Comparison of ENCODE assay signal across 9 cellular contexts in genomic region chr10:132447446-132448247, GRCh38. TPM values are rescaled to one million over a fixed set of nuclear protein-coding genes. Genes with fewer than 3 reads are reported as not detected.
DNase-seq lines count a peak whose midpoint lies in the region; ATAC-seq, FAIRE-seq and TF ChIP-seq lines count a peak whose summit lies in the region.
"Had no signal": no experiment of that assay in that cellular context is flagged by ENCODE, and none has a peak within 500 bp of the region (broad histone marks: within the 10 kb centered on the region; RNA-seq: fewer than 3 reads in every experiment).

No MANE protein-coding gene starts in this region.

- TF ChIP-seq CTCF in astrocyte (IDR thresholded peaks at IDR 0.05; ENCODE audit: insufficient read depth, low read depth, low read length) (no peak), mucosa of descending colon (IDR thresholded peaks at IDR 0.05) (no peak)

- peak overlapping the region; percentile 15 for H3K4me2 ChIP-seq in astrocyte (ENCODE audit: low read length)

- peak overlapping the region; percentile 76 for H3K27ac ChIP-seq in astrocyte (ENCODE audit: low read depth, low read length)

- peak overlapping the region; percentile 81 for H3K27ac Mint-ChIP-seq in astrocyte (ENCODE audit: unreplicated experiment)

- no peaks in the 10 kb centered on the region for H3K9me3 ChIP-seq in astrocyte (ENCODE audit: insufficient read depth, low read depth, low read length)
- H3K9me3 ChIP-seq in mucosa of descending colon: no peaks in the 10 kb centered on the region
- H3K9me3 ChIP-seq: heart left ventricle had no signal

- no peaks in the 10 kb centered on the region for H3K27me3 Mint-ChIP-seq in astrocyte (ENCODE audit: low read depth, unreplicated experiment)

- FAIRE-seq in astrocyte (lab: Jason Lieb, UNC): no peak

- no peaks in the 10 kb centered on the region for H3K9me3 Mint-ChIP-seq in astrocyte (ENCODE audit: unreplicated experiment)

- peak overlapping the region; percentile 71 for H2AFZ ChIP-seq in astrocyte (ENCODE audit: low read depth, low read length)

- H3K4me3 ChIP-seq in astrocyte (ENCODE audit: insufficient read depth, low read depth, low read length) (no peak overlapping the region), mucosa of descending colon (no peak overlapping the region)

- no peaks in the 10 kb centered on the region for H4K20me1 ChIP-seq in astrocyte (ENCODE audit: insufficient read depth, low read length)

- H3K4me1 Mint-ChIP-seq in astrocyte (ENCODE audit: low read depth, unreplicated experiment): peaks cover 2% of the 10 kb centered on the region

- H3K36me3 Mint-ChIP-seq in astrocyte (ENCODE audit: low read depth, unreplicated experiment): no peaks in the 10 kb centered on the region

- no peaks in the 10 kb centered on the region for H3K27me3 ChIP-seq in astrocyte (ENCODE audit: insufficient read depth, low read length)
- H3K27me3 ChIP-seq: heart left ventricle had no signal

- peak; percentile 22 for ATAC-seq in HG02981 (IDR thresholded peaks at IDR 0.05; ENCODE audit: unreplicated experiment)
- ATAC-seq in mucosa of descending colon: peak; percentile 60
- ATAC-seq in HG02798 (IDR thresholded peaks at IDR 0.05; ENCODE audit: poor library complexity, unreplicated experiment): no peak
- no peak for ATAC-seq in HG03342 (IDR thresholded peaks at IDR 0.05; ENCODE audit: unreplicated experiment)
- no peak for ATAC-seq in HG02678 (IDR thresholded peaks at IDR 0.05; ENCODE audit: unreplicated experiment)

- intact Hi-C loops in mucosa of descending colon (cut with DNase I, micrococcal nuclease): no loop called here

- H3K79me2 ChIP-seq in astrocyte (ENCODE audit: insufficient read depth, low read length): no peaks in the 10 kb centered on the region

- no peak overlapping the region for H3K4me3 Mint-ChIP-seq in astrocyte (ENCODE audit: unreplicated experiment)

- DNase-seq in T-helper 2 cell (peak; percentile 38 to 95 (median 74)), astrocyte (ENCODE audit: low read depth) (peak; percentile 88), mucosa of descending colon (peak; percentile 69 to 82 (median 80))
- DNase-seq in stimulated activated CD8-positive, alpha-beta memory T cell treated with anti-CD3 and anti-CD28 coated beads, Interleukin-7, amount 100 ng/mL, for 48 hours (ENCODE audit: extremely low read depth in 1 of 2, low read depth in 1 of 2): peak; percentile 63 to 86

- peak overlapping the region; percentile 71 for H3K9ac ChIP-seq in astrocyte (ENCODE audit: low read length)

- H3K36me3 ChIP-seq in astrocyte (ENCODE audit: insufficient read depth, low read length) (no peaks in the 10 kb centered on the region), mucosa of descending colon (ENCODE audit: low read depth) (no peaks in the 10 kb centered on the region)
- H3K36me3 ChIP-seq: heart left ventricle had no signal

- H3K4me1 ChIP-seq in astrocyte (ENCODE audit: insufficient read depth, low read length) (peaks cover 17% of the 10 kb centered on the region), mucosa of descending colon (ENCODE audit: low read depth) (peaks cover 38% of the 10 kb centered on the region)

RNA-seq across cellular contexts. Expression of gene PWWP2B, which starts 50.6 kb away (rescaled TPM):
- total RNA-seq in astrocyte (12.0 and 14.1 TPM in 2 replicates), mucosa of descending colon (10 to 100 TPM; 37.7 to 55.6 (median 41.7) TPM)

Comparison
In these comparisons a context has a peak if more than half of its experiments do, and no peak if none do; other contexts are left out.
1. ATAC-seq: peak in HG02981 (single experiment) and mucosa of descending colon (single experiment); none in HG02798 (single experiment), HG03342 (single experiment) and HG02678 (single experiment).
2. Peak in every context shown above with its lines, with median percentiles within 50 percentile points of each other: DNase-seq.